1 cellular context compared by ENCODE assay signal in genomic region chr10:72625608-72626443, GRCh38.
TF ChIP-seq lines count a peak whose summit lies in the region.

MICU1 (minus strand) TSS chr10:72626079; CDS start chr10:72566793, 59,286 bp downstream.

TF ChIP-seq in GM12878, 131 proteins besides CTCF, POLR2A, EP300 and RAD21 (continued from another document and continues in another):
- no peak for TF ChIP-seq PAX5 (IDR thresholded peaks at IDR 0.05; ENCODE audit: borderline replicate concordance, low read depth, low read length)
- TF ChIP-seq FOXK2 (IDR thresholded peaks at IDR 0.05), result no peak
- no peak for TF ChIP-seq NFXL1 (IDR thresholded peaks at IDR 0.05; ENCODE audit: borderline replicate concordance)
- no peak for TF ChIP-seq CEBPB (IDR thresholded peaks at IDR 0.05; ENCODE audit: borderline replicate concordance in 1 of 2, low read depth in 2 of 2, low read length in 2 of 2)
- no peak for TF ChIP-seq SMAD5 (IDR thresholded peaks at IDR 0.05; ENCODE audit: low read depth)
- TF ChIP-seq KLF5 (IDR thresholded peaks at IDR 0.05; ENCODE audit: partially characterized antibody), result no peak
- TF ChIP-seq TAF1 (IDR thresholded peaks at IDR 0.05; ENCODE audit: borderline replicate concordance, low read depth, low read length), result peak; percentile 63; the same call in 1 of the 2 replicates
- no peak for TF ChIP-seq HSF1 (IDR thresholded peaks at IDR 0.05; ENCODE audit: low read depth, low read length)
- TF ChIP-seq STAT1 (conservative IDR thresholded peaks at IDR 0.05), result no peak
- TF ChIP-seq CREM (IDR thresholded peaks at IDR 0.05; ENCODE audit: low read depth), result 0 out of 2 replicates have a peak, but pooled peaks have one; percentile 28
- no peak for TF ChIP-seq ZBTB40 (IDR thresholded peaks at IDR 0.05; ENCODE audit: borderline replicate concordance)
- TF ChIP-seq SRF (IDR thresholded peaks at IDR 0.05; ENCODE audit: low read depth in 2 of 2, low read length in 2 of 2), result no peak
- TF ChIP-seq NFYA (IDR thresholded peaks at IDR 0.05; ENCODE audit: borderline replicate concordance, low read depth, low read length), result no peak
- TF ChIP-seq ZNF592 (IDR thresholded peaks at IDR 0.05), result no peak
- no peak for TF ChIP-seq RELA (IDR thresholded peaks at IDR 0.05; ENCODE audit: borderline replicate concordance, partially characterized antibody)
- no peak for TF ChIP-seq ESRRA (IDR thresholded peaks at IDR 0.05; ENCODE audit: low read length)
- TF ChIP-seq NKRF (conservative IDR thresholded peaks at IDR 0.05), result peak; percentile 59; the same call in 1 of the 2 replicates
- TF ChIP-seq BACH1 (IDR thresholded peaks at IDR 0.05; ENCODE audit: borderline replicate concordance), result 0 out of 2 replicates have a peak, but pooled peaks have one; percentile 9
- no peak for TF ChIP-seq SREBF1 (IDR thresholded peaks at IDR 0.05; ENCODE audit: low read length)
- TF ChIP-seq ASH2L (IDR thresholded peaks at IDR 0.05; ENCODE audit: borderline replicate concordance, low read depth), result no peak
- TF ChIP-seq RUNX3 (IDR thresholded peaks at IDR 0.05; ENCODE audit: low read length), result peak; percentile 34
- TF ChIP-seq NFIC (IDR thresholded peaks at IDR 0.05; ENCODE audit: low read depth, low read length), result no peak
- no peak for TF ChIP-seq JUND (IDR thresholded peaks at IDR 0.05; ENCODE audit: low read depth, low read length)
- peak; percentile 68; the same call in 1 of the 2 replicates for TF ChIP-seq EED (IDR thresholded peaks at IDR 0.05; ENCODE audit: low read depth)
- peak; percentile 82 to 99 for TF ChIP-seq EGR1 (IDR thresholded peaks at IDR 0.05; ENCODE audit: borderline replicate concordance in 1 of 2, low read depth in 2 of 2, low read length in 2 of 2)
- no peak for TF ChIP-seq ETV6 (conservative IDR thresholded peaks at IDR 0.05 in 1 of 2, IDR thresholded peaks at IDR 0.05 in 1 of 2; ENCODE audit: borderline replicate concordance in 1 of 2, low read depth in 1 of 2)
- TF ChIP-seq KDM1A (IDR thresholded peaks at IDR 0.05; ENCODE audit: borderline replicate concordance), result no peak
- TF ChIP-seq BHLHE40 (IDR thresholded peaks at IDR 0.05; ENCODE audit: borderline replicate concordance in 1 of 2, low read depth in 2 of 2, low read length in 1 of 2), result peak; percentile 98
- TF ChIP-seq SREBF2 (IDR thresholded peaks at IDR 0.05; ENCODE audit: low read length), result no peak
- TF ChIP-seq STAT3 (IDR thresholded peaks at IDR 0.05; ENCODE audit: low read depth, low read length), result no peak
- TF ChIP-seq ZNF687 (IDR thresholded peaks at IDR 0.05), result no peak
- peak; percentile 86 for TF ChIP-seq ATF7 (IDR thresholded peaks at IDR 0.05; ENCODE audit: low read depth)
- TF ChIP-seq RFX5 (IDR thresholded peaks at IDR 0.05; ENCODE audit: low read depth, low read length), result no peak
- no peak for TF ChIP-seq SMAD1 (IDR thresholded peaks at IDR 0.05; ENCODE audit: low read depth, partially characterized antibody)
- TF ChIP-seq MAX (IDR thresholded peaks at IDR 0.05; ENCODE audit: low read depth, low read length), result peak; percentile 69; the same call in 1 of the 2 replicates
- TF ChIP-seq MTA2 (IDR thresholded peaks at IDR 0.05; ENCODE audit: low read depth), result peak; percentile 49; the same call in 1 of the 2 replicates
- peak; percentile 74; the same call in 1 of the 2 replicates for TF ChIP-seq POLR2AphosphoS2 (IDR thresholded peaks at IDR 0.05; ENCODE audit: low read depth, low read length)
- peak; percentile 80; the same call in 1 of the 2 replicates for TF ChIP-seq HDGF (IDR thresholded peaks at IDR 0.05)
- peak; percentile 87 for TF ChIP-seq RELB (IDR thresholded peaks at IDR 0.05; ENCODE audit: low read depth)
- TF ChIP-seq CHD4 (IDR thresholded peaks at IDR 0.05), result no peak
- no peak for TF ChIP-seq HDAC6 (IDR thresholded peaks at IDR 0.05; ENCODE audit: unreplicated experiment)
- TF ChIP-seq IKZF2 (IDR thresholded peaks at IDR 0.05), result peak; percentile 73 to 79; a peak in 3 of 4 replicates
- TF ChIP-seq ZZZ3 (IDR thresholded peaks at IDR 0.05; ENCODE audit: control insufficient read depth, insufficient read length, low read depth), result no peak
- TF ChIP-seq HCFC1 (IDR thresholded peaks at IDR 0.05; ENCODE audit: low read length), result peak; percentile 56; the same call in 1 of the 2 replicates
- no peak for TF ChIP-seq SIX5 (IDR thresholded peaks at IDR 0.05; ENCODE audit: low read depth, low read length, severe bottlenecking)
